9 cellular contexts compared by ENCODE assay signal in genomic region chr20:64188682-64189529, GRCh38. TPM values are rescaled to one million over a fixed set of nuclear protein-coding genes. Genes with fewer than 3 reads are reported as not detected.
A peak's percentile ranks its signal among the peaks of the same experiment; 100 is the strongest.
DNase-seq lines count a peak whose midpoint lies in the region; ATAC-seq, FAIRE-seq and TF ChIP-seq lines count a peak whose summit lies in the region.
"Had no signal": no experiment of that assay in that cellular context is flagged by ENCODE, and none has a peak within 500 bp of the region (broad histone marks: within the 10 kb centered on the region; RNA-seq: fewer than 3 reads in every experiment).

No MANE protein-coding gene starts in this region.

- H3K27ac ChIP-seq in H9 (ENCODE audit: insufficient read length, low read depth, low read length) (peak overlapping the region; percentile 31), H1 (ENCODE audit: low read depth, low read length) (peak overlapping the region; percentile 32; the same call in 1 of the 2 replicates)

- H3K14ac ChIP-seq in H9 (ENCODE audit: insufficient read depth, low read length) = peak overlapping the region; percentile 92
- H3K14ac ChIP-seq in H1 (ENCODE audit: insufficient read length) = no peak overlapping the region

- peak overlapping the region; percentile 14 for H3K4me2 ChIP-seq in H9 (ENCODE audit: insufficient read depth, insufficient read length, low read length)
- peak overlapping the region; percentile 47 to 50 for H3K4me2 ChIP-seq in H1 (ENCODE audit: insufficient read depth in 1 of 2, low read depth in 2 of 2, low read length in 2 of 2)

- H3K27me3 Mint-ChIP-seq in H9 (ENCODE audit: low read depth) = peaks cover 22% of the 10 kb centered on the region
- H3K27me3 Mint-ChIP-seq in activated T-cell treated with anti-CD3 and anti-CD28 coated beads, Interleukin-2, amount 50 U/mL, for 72 hours (ENCODE audit: low read depth) = peaks cover 6% of the 10 kb centered on the region
- no peaks in the 10 kb centered on the region for H3K27me3 Mint-ChIP-seq in T-helper 2 cell treated with Interferon-gamma antibody and Interleukin-4, amounts not matched to agents 5 μg/mL and 100 μg/mL, for 36 hours (ENCODE audit: low read depth)

- H2BK12ac ChIP-seq in H9 (ENCODE audit: insufficient read length, low read depth, low read length) (no peak overlapping the region), H1 (ENCODE audit: low read depth, low read length) (peak overlapping the region; percentile 71)

- H4K91ac ChIP-seq in H9 (ENCODE audit: insufficient read length, low read depth, low read length) (no peak overlapping the region), H1 (replicated peaks; ENCODE audit: insufficient read length, low read length) (peak overlapping the region; percentile 6)

- H3K9me3 Mint-ChIP-seq in H9 = peaks cover 6 to 9% of the 10 kb centered on the region in 2 experiments
- no peaks in the 10 kb centered on the region for H3K9me3 Mint-ChIP-seq in activated T-cell treated with anti-CD3 and anti-CD28 coated beads, Interleukin-2, amount 50 U/mL, for 72 hours
- peaks cover 9% of the 10 kb centered on the region for H3K9me3 Mint-ChIP-seq in T-helper 2 cell treated with Interferon-gamma antibody and Interleukin-4, amounts not matched to agents 5 μg/mL and 100 μg/mL, for 36 hours

- in situ Hi-C loops in ACHN (cut with HindIII; ENCODE audit: low pct_ligation_motif_present, low pct_unique_long_range_greater_than_20kb, low sequenced_read_pairs) = no loop called here

- peak overlapping the region; percentile 73 for H3K18ac ChIP-seq in H9 (ENCODE audit: insufficient read length, low read depth, low read length)
- peak overlapping the region; percentile 9; the same call in 1 of the 2 replicates for H3K18ac ChIP-seq in H1 (ENCODE audit: extremely low read depth, low read length)

- peak; percentile 91 for FAIRE-seq in H1 (lab: Jason Lieb, UNC)

- H4K5ac ChIP-seq in H9 (ENCODE audit: insufficient read length, low read depth, low read length) (no peak overlapping the region), H1 (ENCODE audit: insufficient read length, low read depth, low read length) (no peak overlapping the region)

- no peak overlapping the region for H2AFZ ChIP-seq in H9 (ENCODE audit: low read length)
- no peak overlapping the region for H2AFZ ChIP-seq in H1 (ENCODE audit: low read length)

- CTCF ChIA-PET in H1 (lab: Charles Lee; ENCODE audit: partially characterized antibody) = interaction anchor here (0.9 to 2.5 kb wide), 8 partner anchors 11 to 236 kb away, joined by 3 to 8 read pairs (median 4); no protein-coding TSS in a partner anchor

- H3K4me1 Mint-ChIP-seq in H9 = peaks cover 54% of the 10 kb centered on the region in 2 experiments
- H3K4me1 Mint-ChIP-seq in activated T-cell treated with anti-CD3 and anti-CD28 coated beads, Interleukin-2, amount 50 U/mL, for 72 hours (ENCODE audit: low read depth) = peaks cover 9% of the 10 kb centered on the region
- H3K4me1 Mint-ChIP-seq in T-helper 2 cell treated with Interferon-gamma antibody and Interleukin-4, amounts not matched to agents 5 μg/mL and 100 μg/mL, for 36 hours (ENCODE audit: low read depth) = no peaks in the 10 kb centered on the region

- peak overlapping the region; percentile 85 for H3T11ph ChIP-seq in H9 (ENCODE audit: low read length)

- WGBS in H9 (ENCODE audit: extremely low coverage, insufficient read length, low lambda C conversion rate) = no CpG with 5 or more reads among the region's 21 CpGs
- 58% methylated on average over 21 of the region's 21 CpGs; no CpG with 5 or more reads in 1 of the 2 experiments for WGBS in H1 (ENCODE audit: extremely low coverage in 1 of 2, insufficient coverage in 1 of 2, insufficient read length in 1 of 2, insufficient replicate concordance in 2 of 2, low coverage in 1 of 2, low lambda C conversion rate in 2 of 2, missing lambda C conversion rate in 1 of 2), 2 experiments

- POLR2A ChIA-PET in H1 (lab: Charles Lee; ENCODE audit: partially characterized antibody) = interaction anchor here (1.0 kb wide), 1 partner anchor 36 kb away, joined by 4 read pairs; no protein-coding TSS in a partner anchor

- H4K8ac ChIP-seq in H9 (replicated peaks; ENCODE audit: insufficient read length, low read depth, low read length) (no peak overlapping the region), H1 (ENCODE audit: extremely low read depth, insufficient read depth, low read length) (no peak overlapping the region)

- TF ChIP-seq EP300 in H1 (IDR thresholded peaks at IDR 0.05; ENCODE audit: borderline replicate concordance in 1 of 2, low read depth in 2 of 2, low read length in 2 of 2) = no peak

- H3K27ac Mint-ChIP-seq in H9 = peak overlapping the region; percentile 26 to 94 (median 88); a peak in 4 of 7 replicates
- no peak overlapping the region for H3K27ac Mint-ChIP-seq in activated T-cell treated with anti-CD3 and anti-CD28 coated beads, Interleukin-2, amount 50 U/mL, for 72 hours
- no peak overlapping the region for H3K27ac Mint-ChIP-seq in T-helper 2 cell treated with Interferon-gamma antibody and Interleukin-4, amounts not matched to agents 5 μg/mL and 100 μg/mL, for 36 hours

- H3K4me3 Mint-ChIP-seq in H9 = peak overlapping the region in 1 of 2 experiments; percentile 6; a peak in 1 of 5 replicates
- no peak overlapping the region for H3K4me3 Mint-ChIP-seq in activated T-cell treated with anti-CD3 and anti-CD28 coated beads, Interleukin-2, amount 50 U/mL, for 72 hours
- no peak overlapping the region for H3K4me3 Mint-ChIP-seq in T-helper 2 cell treated with Interferon-gamma antibody and Interleukin-4, amounts not matched to agents 5 μg/mL and 100 μg/mL, for 36 hours

- H2BK20ac ChIP-seq in H9 (ENCODE audit: low read depth, low read length, poor library complexity, severe bottlenecking) (no peak overlapping the region), H1 (ENCODE audit: low read length) (peak overlapping the region; percentile 91; the same call in 1 of the 2 replicates)

- no peak for TF ChIP-seq POLR2A in H1 (IDR thresholded peaks at IDR 0.05; ENCODE audit: control extremely low read depth in 1 of 2, low read depth in 2 of 2, low read length in 2 of 2)

- no peak for ATAC-seq in activated T-cell treated with anti-CD3 and anti-CD28 coated beads, Interleukin-2, amount 50 U/mL, for 72 hours (replicated peaks in 1 of 2)

- H2BK5ac ChIP-seq in H9 (ENCODE audit: insufficient read length, low read length) = no peak overlapping the region
- peak overlapping the region; percentile 41; the same call in 1 of the 2 replicates for H2BK5ac ChIP-seq in H1 (ENCODE audit: low read depth, low read length)

- H3K27me3 ChIP-seq in H9 (ENCODE audit: insufficient read depth, low read length) (no peaks in the 10 kb centered on the region), H1 (replicated peaks in 1 of 4; ENCODE audit: control insufficient read depth in 3 of 4, extremely low read depth in 1 of 4, insufficient read depth in 3 of 4, low read length in 3 of 4) (no peaks in the 10 kb centered on the region; a peak in 1 of 7 replicates)

- H2BK15ac ChIP-seq in H9 (ENCODE audit: low read depth, low read length) = no peak overlapping the region
- peak overlapping the region; percentile 50; the same call in 1 of the 2 replicates for H2BK15ac ChIP-seq in H1 (ENCODE audit: low read length)

- H3K36me3 ChIP-seq in H1 (ENCODE audit: control insufficient read depth in 2 of 4, insufficient read depth in 4 of 4, low read length in 3 of 4) = 0 out of 8 replicates have a peak, but pooled peaks cover 0 to 2% (median 0%) of the 10 kb centered on the region in 4 experiments

- TF ChIP-seq RAD21 in H1 (IDR thresholded peaks at IDR 0.05 in 1 of 2, conservative IDR thresholded peaks at IDR 0.05 in 1 of 2; ENCODE audit: low read depth in 2 of 2, low read length in 2 of 2) = no peak

- peak overlapping the region; percentile 94 for H2BK120ac ChIP-seq in H9 (ENCODE audit: low read depth, low read length, poor library complexity, severe bottlenecking)
- H2BK120ac ChIP-seq in H1 (replicated peaks; ENCODE audit: low read depth, low read length) = no peak overlapping the region

- H3K79me2 ChIP-seq in H9 (ENCODE audit: insufficient read depth, low read length) (no peaks in the 10 kb centered on the region), H1 (ENCODE audit: control insufficient read depth in 1 of 2, insufficient read depth in 2 of 2, low read length in 2 of 2) (no peaks in the 10 kb centered on the region)

- H3K4ac ChIP-seq in H9 (ENCODE audit: low read depth, low read length) (peak overlapping the region; percentile 70; the same call in 1 of the 2 replicates), H1 (replicated peaks; ENCODE audit: insufficient read length, low read depth, low read length) (no peak overlapping the region)

- DNase-seq in H9 (peak; percentile 76), NCI-H526 treated with DMSO at 0.1 percent for 48 hours (lab: John Stamatoyannopoulos, UW) (peak; percentile 88), H1 (ENCODE audit: low read depth in 1 of 2, low spot score in 2 of 2) (peak in 1 of 2 experiments; percentile 10), mucosa of gallbladder (ENCODE audit: low spot score) (peak; percentile 74), ACHN (no peak), GOT3 (lab: John Stamatoyannopoulos, UW) (no peak)
- no peak for DNase-seq in activated T-cell treated with anti-CD3 and anti-CD28 coated beads, Interleukin-2, amount 50 U/mL, for 72 hours
- no peak for DNase-seq in T-helper 2 cell treated with Interferon-gamma antibody and Interleukin-4, amounts not matched to agents 5 μg/mL and 100 μg/mL, for 36 hours (ENCODE audit: low spot score)
- DNase-seq: NCI-H524 had no signal

- H3K23me2 ChIP-seq in H9 (ENCODE audit: insufficient read length, low read depth, low read length, poor library complexity, severe bottlenecking) (no peaks in the 10 kb centered on the region), H1 (ENCODE audit: low read depth, low read length) (no peaks in the 10 kb centered on the region)

- H3K9me3 ChIP-seq in H9 (ENCODE audit: control insufficient read depth, low read depth, low read length) (no peaks in the 10 kb centered on the region), H1 (ENCODE audit: insufficient read depth in 2 of 2, low read depth in 1 of 2, low read length in 1 of 2) (peaks cover 0 to 11% of the 10 kb centered on the region in 2 experiments; a peak in 2 of 4 replicates)

- H3K36me3 Mint-ChIP-seq in H9 (ENCODE audit: insufficient read depth in 1 of 3, low read depth in 3 of 3) = peaks cover 3 to 5% (median 4%) of the 10 kb centered on the region in 3 experiments; a peak in 6 of 7 replicates
- no peaks in the 10 kb centered on the region for H3K36me3 Mint-ChIP-seq in activated T-cell treated with anti-CD3 and anti-CD28 coated beads, Interleukin-2, amount 50 U/mL, for 72 hours (ENCODE audit: insufficient read depth in 2 of 2)
- H3K36me3 Mint-ChIP-seq in T-helper 2 cell treated with Interferon-gamma antibody and Interleukin-4, amounts not matched to agents 5 μg/mL and 100 μg/mL, for 36 hours (ENCODE audit: low read depth) = no peaks in the 10 kb centered on the region

- H3K9ac ChIP-seq in H9 (ENCODE audit: extremely low read depth, insufficient read length, low read length) (no peak overlapping the region), H1 (replicated peaks in 1 of 4; ENCODE audit: extremely low read depth in 1 of 4, low read depth in 3 of 4, low read length in 3 of 4) (peak overlapping the region in 2 of 4 experiments; percentile 16 to 62; a peak in 2 of 7 replicates)

- H3K79me1 ChIP-seq in H9 (ENCODE audit: insufficient read depth, low read depth, low read length, poor library complexity, severe bottlenecking) (no peaks in the 10 kb centered on the region), H1 (ENCODE audit: low read depth, low read length) (no peaks in the 10 kb centered on the region)

- H4K20me1 ChIP-seq in H9 (ENCODE audit: control insufficient read depth, insufficient read depth, insufficient read length) (no peaks in the 10 kb centered on the region), H1 (replicated peaks in 1 of 2; ENCODE audit: control insufficient read depth in 1 of 2, insufficient read depth in 2 of 2, low read length in 2 of 2) (no peaks in the 10 kb centered on the region)

- H3K23ac ChIP-seq in H9 (ENCODE audit: insufficient read length, low read depth, low read length) (no peak overlapping the region), H1 (ENCODE audit: insufficient read length) (no peak overlapping the region)

- H3K56ac ChIP-seq in H9 (ENCODE audit: insufficient read length, low read depth, low read length) = no peak overlapping the region
- no peak overlapping the region for H3K56ac ChIP-seq in H1 (replicated peaks; ENCODE audit: insufficient read length, low read depth, low read length)

- no peak overlapping the region for H2AK5ac ChIP-seq in H9 (ENCODE audit: insufficient read length, low read length)
- peak overlapping the region; percentile 93 for H2AK5ac ChIP-seq in H1 (ENCODE audit: low read depth, low read length)

- H3K4me1 ChIP-seq in H9 (ENCODE audit: insufficient read depth, low read length) (peaks cover 20% of the 10 kb centered on the region; the same call in 1 of the 2 replicates), H1 (replicated peaks in 1 of 4; ENCODE audit: control insufficient read depth in 3 of 4, insufficient read depth in 4 of 4, low read length in 3 of 4) (peaks cover 9 to 30% (median 14%) of the 10 kb centered on the region in 4 experiments)

- 0 out of 3 replicates have a peak, but pooled peaks have one; percentile 14 for TF ChIP-seq CTCF in H9 (conservative IDR thresholded peaks at IDR 0.05)
- TF ChIP-seq CTCF in H1 (IDR thresholded peaks at IDR 0.05; ENCODE audit: control extremely low read depth in 1 of 3, insufficient read depth in 1 of 3, low read depth in 1 of 3, low read length in 3 of 3) = peak in 2 of 3 experiments; percentile 7 to 9; a peak in 2 of 4 replicates

- peak overlapping the region in 1 of 4 experiments; percentile 7; a peak in 1 of 8 replicates for H3K4me3 ChIP-seq in H1 (ENCODE audit: extremely low read depth in 1 of 4, insufficient read depth in 2 of 4, low read depth in 3 of 4, low read length in 4 of 4)

RNA-seq across cellular contexts. Expression of gene MYT1, which starts 24.7 kb away (rescaled TPM):
- total RNA-seq in H9 (2021) (0.68 and 0.79 TPM in 2 replicates), mucosa of gallbladder (0.17 TPM)
- total RNA-seq in H1 (2021; fragmentation: NEBNext Ultra II Directional; extraction: Animal tissue kit (Norgen Biotek cat#: 25700)) = 1.1 and 2.0 TPM in 2 replicates
- 0.63 and 1.0 TPM in 2 replicates for polyA plus RNA-seq in H1 (2011; rRNA removed)
- polyA plus RNA-seq in H1 (2011; cell fraction: cytosol; rRNA removed) = 0.96 TPM
- 2.8 TPM for polyA plus RNA-seq in H1 (2011; cell fraction: nucleus; rRNA removed)
- polyA plus RNA-seq in H1 (2012, experiment 1 of 2) = 0.51 to 1.5 TPM (median 1.1 TPM) in 4 replicates
- polyA plus RNA-seq in H1 (2012, experiment 2 of 2) = 0.24 TPM
- polyA plus RNA-seq in H1 (2013, experiment 1 of 2) = 1.2 TPM
- polyA plus RNA-seq in H1 (2013, experiment 2 of 2) = 0.90 TPM
- 0.88 and 0.95 TPM in 2 replicates for polyA minus RNA-seq in H1 (2011; rRNA and poly(A)+ RNA removed)
- 1.3 TPM for polyA minus RNA-seq in H1 (2011; cell fraction: cytosol; rRNA and poly(A)+ RNA removed)
- 1.00 TPM for polyA minus RNA-seq in H1 (2011; cell fraction: nucleus; rRNA and poly(A)+ RNA removed)
- under 1 TPM; 0.12 to 0.23 TPM for total RNA-seq in activated T-cell treated with anti-CD3 and anti-CD28 coated beads, Interleukin-2, amount 50 U/mL, for 72 hours

Comparison
In these comparisons a context has a peak if more than half of its experiments do, and no peak if none do; other contexts are left out.
1. DNase-seq: peak in H9 (single experiment), NCI-H526 treated with DMSO at 0.1 percent for 48 hours (single experiment) and mucosa of gallbladder (single experiment); none in activated T-cell treated with anti-CD3 and anti-CD28 coated beads, Interleukin-2, amount 50 U/mL, for 72 hours (0 of 2), ACHN (single experiment), T-helper 2 cell treated with Interferon-gamma antibody and Interleukin-4, amounts not matched to agents 5 μg/mL and 100 μg/mL, for 36 hours (single experiment) and GOT3 (single experiment).
2. H3K27ac Mint-ChIP-seq: peak in H9 (3 of 3); none in activated T-cell treated with anti-CD3 and anti-CD28 coated beads, Interleukin-2, amount 50 U/mL, for 72 hours (single experiment) and T-helper 2 cell treated with Interferon-gamma antibody and Interleukin-4, amounts not matched to agents 5 μg/mL and 100 μg/mL, for 36 hours (single experiment).